In the genomic region with DNA sequence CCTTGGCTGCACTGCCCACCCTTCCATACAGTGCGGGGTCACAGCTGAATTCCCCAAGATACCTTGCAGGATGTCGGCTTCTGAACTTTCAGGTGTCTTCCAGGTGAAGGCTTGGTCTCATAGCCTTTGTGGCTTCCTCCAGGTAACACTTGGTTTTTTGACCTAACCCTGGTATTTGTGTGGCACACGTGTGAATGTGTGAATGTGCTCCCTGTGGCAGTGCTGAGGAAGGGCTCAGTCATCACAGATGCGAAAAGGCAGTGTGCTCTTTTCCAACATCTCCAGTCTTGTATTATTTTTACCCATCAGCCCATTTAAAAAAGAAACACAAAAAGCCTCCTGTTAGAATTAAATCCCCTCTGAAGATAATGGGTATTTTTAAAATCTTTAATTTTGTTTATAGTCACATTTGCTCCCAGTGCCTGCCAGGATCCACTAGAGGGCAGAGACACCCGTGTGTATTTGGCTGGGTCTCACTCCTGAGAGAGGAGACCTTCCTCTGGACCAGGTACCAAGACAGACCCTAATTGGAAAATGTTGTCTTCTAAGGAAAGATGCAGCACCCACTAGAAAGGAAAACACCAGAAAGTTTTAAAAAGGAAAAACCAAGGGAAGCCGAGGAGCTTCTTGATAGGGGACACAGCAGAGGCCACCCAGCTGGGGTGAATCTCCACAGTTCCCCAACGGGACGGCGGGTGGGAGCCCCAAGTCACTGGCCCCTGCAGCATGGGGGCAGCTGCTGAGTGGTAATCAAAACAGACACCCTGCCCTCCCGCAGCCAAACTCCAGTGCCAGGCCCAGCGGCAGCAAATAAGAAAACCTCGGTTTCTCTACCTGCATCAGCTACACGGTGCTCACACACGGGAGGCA, we compare ENCODE assay signal across 9 cellular contexts. TPM values are rescaled to one million over a fixed set of nuclear protein-coding genes. Genes with fewer than 3 reads are reported as not detected.
DNase-seq lines count a peak whose midpoint lies in the region; ATAC-seq and TF ChIP-seq lines count a peak whose summit lies in the region.
"Had no signal": no experiment of that assay in that cellular context is flagged by ENCODE, and none has a peak within 500 bp of the region (broad histone marks: within the 10 kb centered on the region; RNA-seq: fewer than 3 reads in every experiment).

No MANE protein-coding gene starts in this region.

- H3K36me3 ChIP-seq in OCI-LY1 (ENCODE audit: insufficient read depth, low read length) = no peaks in the 10 kb centered on the region
- no peaks in the 10 kb centered on the region for H3K36me3 ChIP-seq in esophagus muscularis mucosa

- H3K27me3 Mint-ChIP-seq in activated CD4-positive, alpha-beta memory T cell treated with anti-CD3 and anti-CD28 coated beads for 36 hours = peaks cover 6% of the 10 kb centered on the region

- H3K9me2 ChIP-seq in OCI-LY1 (ENCODE audit: low read depth, low read length) = no peaks in the 10 kb centered on the region

- H4K20me1 ChIP-seq in OCI-LY1 (ENCODE audit: insufficient read depth, low read length) = no peaks in the 10 kb centered on the region

- H2AFZ ChIP-seq in OCI-LY1 (ENCODE audit: low read length) = no peak overlapping the region

- H3K4me2 ChIP-seq in OCI-LY1 (ENCODE audit: low read length) = no peak overlapping the region

- H3K4me1 ChIP-seq in OCI-LY1 (ENCODE audit: insufficient read depth, low read length, severe bottlenecking) (no peaks in the 10 kb centered on the region), esophagus muscularis mucosa (no peaks in the 10 kb centered on the region)

- H3K9me3 ChIP-seq in OCI-LY1 (ENCODE audit: low read length) (no peaks in the 10 kb centered on the region), esophagus muscularis mucosa (no peaks in the 10 kb centered on the region)

- peaks cover under 1% of the 10 kb centered on the region for H3K4me1 Mint-ChIP-seq in activated CD4-positive, alpha-beta memory T cell treated with anti-CD3 and anti-CD28 coated beads for 36 hours (ENCODE audit: low read depth)

- H3K27me3 ChIP-seq in OCI-LY1 (ENCODE audit: insufficient read depth, low read length) (no peaks in the 10 kb centered on the region), esophagus muscularis mucosa (peaks cover 0 to 11% (median 0%) of the 10 kb centered on the region in 4 donors)

- no peak for ATAC-seq in GM21825 (IDR thresholded peaks at IDR 0.05; ENCODE audit: unreplicated experiment)

- H3K4me3 ChIP-seq in OCI-LY1 (ENCODE audit: low read depth, low read length, poor library complexity, severe bottlenecking) = no peak overlapping the region
- H3K4me3 ChIP-seq in esophagus muscularis mucosa = no peak overlapping the region

- no peak overlapping the region for H3K27ac Mint-ChIP-seq in activated CD4-positive, alpha-beta memory T cell treated with anti-CD3 and anti-CD28 coated beads for 36 hours

- peaks cover 7% of the 10 kb centered on the region for H3K36me3 Mint-ChIP-seq in activated CD4-positive, alpha-beta memory T cell treated with anti-CD3 and anti-CD28 coated beads for 36 hours

- H3K27ac ChIP-seq in OCI-LY1 (ENCODE audit: low read depth, low read length, poor library complexity, severe bottlenecking) (no peak overlapping the region), esophagus muscularis mucosa (replicated peaks in 1 of 4) (no peak overlapping the region)

- TF ChIP-seq CTCF in GM12874 (IDR thresholded peaks at IDR 0.05; ENCODE audit: insufficient read depth, low read depth, low read length) = peak; percentile 38; the same call in 1 of the 2 replicates
- peak; percentile 65 for TF ChIP-seq CTCF in OCI-LY1 (IDR thresholded peaks at IDR 0.05; ENCODE audit: low read length)
- TF ChIP-seq CTCF in esophagus muscularis mucosa (IDR thresholded peaks at IDR 0.05) = peak; percentile 16 to 38 (median 25)

- no peak for TF ChIP-seq POLR2A in esophagus muscularis mucosa (IDR thresholded peaks at IDR 0.05; ENCODE audit: low read depth)

- H3K9me3 Mint-ChIP-seq in activated CD4-positive, alpha-beta memory T cell treated with anti-CD3 and anti-CD28 coated beads for 36 hours = peaks cover 5% of the 10 kb centered on the region

- no peak overlapping the region for H3K9ac ChIP-seq in OCI-LY1 (ENCODE audit: low read length)

- no peaks in the 10 kb centered on the region for H3F3A ChIP-seq in OCI-LY1 (ENCODE audit: insufficient read depth, low read length)

- no peak for TF ChIP-seq EP300 in esophagus muscularis mucosa (IDR thresholded peaks at IDR 0.05)

- CTCF ChIA-PET in activated CD4-positive, alpha-beta memory T cell treated with anti-CD3 and anti-CD28 coated beads for 36 hours (lab: Charles Lee) = interaction anchor here (0.6 to 5.2 kb wide), 10 partner anchors 18 to 620 kb away, joined by 3 to 40 read pairs (median 5); no protein-coding TSS in a partner anchor

- no peak overlapping the region for H3K4me3 Mint-ChIP-seq in activated CD4-positive, alpha-beta memory T cell treated with anti-CD3 and anti-CD28 coated beads for 36 hours

- intact Hi-C loops in esophagus muscularis mucosa (cut with DNase I) = no loop called here
- intact Hi-C loops in activated CD4-positive, alpha-beta memory T cell treated with anti-CD3 and anti-CD28 coated beads for 36 hours (cut with micrococcal nuclease) = no loop called here

- WGBS in esophagus muscularis mucosa = 80% methylated on average over 14 of the region's 14 CpGs

- DNase-seq in esophagus muscularis mucosa (ENCODE audit: extremely low spot score) = no peak
- DNase-seq in retina = peak; percentile 13
- no peak for DNase-seq in islet precursor cell
- DNase-seq in activated CD4-positive, alpha-beta memory T cell treated with anti-CD3 and anti-CD28 coated beads for 36 hours = no peak
- no peak for DNase-seq in DMS153 treated with DMSO at 0.1 percent for 48 hours (lab: John Stamatoyannopoulos, UW; ENCODE audit: unreplicated experiment)

- H3K79me2 ChIP-seq in OCI-LY1 (ENCODE audit: insufficient read depth, low read length) = no peaks in the 10 kb centered on the region

- POLR2A ChIA-PET in activated CD4-positive, alpha-beta memory T cell treated with anti-CD3 and anti-CD28 coated beads for 36 hours (lab: Charles Lee) = no interaction called here

RNA-seq across cellular contexts. Expression of a gene that starts 27.7 kb away (rescaled TPM):
- total RNA-seq in esophagus muscularis mucosa = 1 to 10 TPM in 3 of 4 donors, under 1 TPM in 1; 0.98 to 3.7 (median 1.5) TPM
- 1 to 10 TPM; 3.1 to 3.6 TPM for total RNA-seq in activated CD4-positive, alpha-beta memory T cell treated with anti-CD3 and anti-CD28 coated beads for 36 hours
- total RNA-seq: myocyte had no signal
